8 cellular contexts compared by ENCODE assay signal in the genomic region with DNA sequence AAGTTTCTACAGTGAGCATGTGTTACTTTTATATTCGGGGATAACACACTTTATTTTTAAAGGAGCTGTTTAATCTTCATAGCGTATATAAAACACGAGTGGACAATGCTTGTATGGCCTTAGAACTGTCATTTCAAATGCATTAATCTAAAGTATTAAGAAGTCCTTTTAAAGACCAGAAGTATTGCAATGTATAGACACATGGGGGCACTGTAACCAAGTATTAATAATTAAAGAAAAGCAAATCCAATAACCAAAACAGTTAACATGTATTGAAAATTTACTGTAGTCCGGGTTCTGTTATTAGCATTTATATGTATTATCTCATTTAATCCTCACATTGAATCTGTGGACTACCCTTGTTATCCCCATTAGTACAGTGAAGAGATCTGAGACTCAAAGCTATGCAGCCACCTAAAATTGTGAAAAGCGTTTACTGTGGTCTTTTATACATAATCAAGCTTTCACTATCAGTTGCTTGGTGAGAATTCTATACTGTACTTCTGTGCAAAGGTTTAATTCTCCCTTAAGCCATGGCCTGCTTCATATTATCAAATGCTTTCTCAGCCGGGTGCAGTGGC. TPM values are rescaled to one million over a fixed set of nuclear protein-coding genes. Genes with fewer than 3 reads are reported as not detected.
DNase-seq lines count a peak whose midpoint lies in the region; ATAC-seq and TF ChIP-seq lines count a peak whose summit lies in the region.

No MANE protein-coding gene starts in this region.

- TF ChIP-seq CTCF in AG09309 (IDR thresholded peaks at IDR 0.05; ENCODE audit: control insufficient read depth, insufficient read depth, low read depth, low read length, missing control alignments) (peak; percentile 21), esophagus muscularis mucosa (IDR thresholded peaks at IDR 0.05) (peak in 2 of 3 experiments; percentile 11 to 26)

- no peaks in the 10 kb centered on the region for H3K9me3 ChIP-seq in esophagus muscularis mucosa

- no peak overlapping the region for H3K4me3 Mint-ChIP-seq in activated T-helper 17 cell treated with anti-CD3 and anti-CD28 coated beads, Interleukin-2, amount 50 U/mL, for 72 hours

- no peak overlapping the region for H3K4me3 ChIP-seq in AG09309 (ENCODE audit: control insufficient read depth, low read depth, low read length)
- H3K4me3 ChIP-seq in esophagus muscularis mucosa: no peak overlapping the region

- H3K4me1 ChIP-seq in esophagus muscularis mucosa: no peaks in the 10 kb centered on the region

- POLR2A ChIA-PET in HEK293T (lab: Yijun Ruan, JAX): no interaction called here

- H3K36me3 ChIP-seq in esophagus muscularis mucosa: no peaks in the 10 kb centered on the region

- DNase-seq in AG09309 (ENCODE audit: low read depth): no peak
- DNase-seq in NCI-H2196 (lab: John Stamatoyannopoulos, UW; ENCODE audit: unreplicated experiment): peak; percentile 38
- DNase-seq in esophagus muscularis mucosa (ENCODE audit: extremely low spot score): no peak
- no peak for DNase-seq in HEK293T (ENCODE audit: extremely low spot score)
- no peak for DNase-seq in SHP77 treated with DMSO at 0.1 percent for 48 hours (lab: John Stamatoyannopoulos, UW)

- H3K4me1 Mint-ChIP-seq in activated T-helper 17 cell treated with anti-CD3 and anti-CD28 coated beads, Interleukin-2, amount 50 U/mL, for 72 hours: no peaks in the 10 kb centered on the region

- TF ChIP-seq EP300 in esophagus muscularis mucosa (IDR thresholded peaks at IDR 0.05): no peak

- no peaks in the 10 kb centered on the region for H3K36me3 Mint-ChIP-seq in activated T-helper 17 cell treated with anti-CD3 and anti-CD28 coated beads, Interleukin-2, amount 50 U/mL, for 72 hours (ENCODE audit: low read depth)

- H3K27ac ChIP-seq in esophagus muscularis mucosa (replicated peaks in 1 of 4): no peak overlapping the region

- CTCF ChIA-PET in HEK293T (lab: Yijun Ruan, JAX): interaction anchor here (0.8 to 1.0 kb wide), 2 partner anchors 9 to 233 kb away, joined by 3 to 6 read pairs; no protein-coding TSS in a partner anchor

- no peaks in the 10 kb centered on the region for H3K9me3 Mint-ChIP-seq in activated T-helper 17 cell treated with anti-CD3 and anti-CD28 coated beads, Interleukin-2, amount 50 U/mL, for 72 hours

- peaks cover 3% of the 10 kb centered on the region for H3K27me3 Mint-ChIP-seq in activated T-helper 17 cell treated with anti-CD3 and anti-CD28 coated beads, Interleukin-2, amount 50 U/mL, for 72 hours

- H3K27ac Mint-ChIP-seq in activated T-helper 17 cell treated with anti-CD3 and anti-CD28 coated beads, Interleukin-2, amount 50 U/mL, for 72 hours: no peak overlapping the region

- no peak for TF ChIP-seq POLR2A in esophagus muscularis mucosa (IDR thresholded peaks at IDR 0.05; ENCODE audit: low read depth)

- 56% methylated on average over 6 of the region's 6 CpGs for WGBS in esophagus muscularis mucosa

- ATAC-seq in GM18511 (IDR thresholded peaks at IDR 0.05; ENCODE audit: unreplicated experiment) (peak; percentile 62), HG02884 (IDR thresholded peaks at IDR 0.05; ENCODE audit: unreplicated experiment) (no peak)
- no peak for ATAC-seq in activated T-helper 17 cell treated with anti-CD3 and anti-CD28 coated beads, Interleukin-2, amount 50 U/mL, for 72 hours (replicated peaks)

- intact Hi-C loops in esophagus muscularis mucosa (cut with DNase I): no loop called here

- no peaks in the 10 kb centered on the region for H3K27me3 ChIP-seq in esophagus muscularis mucosa

TF ChIP-seq in HEK293T, 16 proteins besides CTCF, POLR2A, EP300 and RAD21:
- no peak for TF ChIP-seq FOXM1 (IDR thresholded peaks at IDR 0.05; ENCODE audit: borderline replicate concordance)
- TF ChIP-seq TARDBP (IDR thresholded peaks at IDR 0.05): no peak
- no peak for TF ChIP-seq CTBP1 (IDR thresholded peaks at IDR 0.05; ENCODE audit: borderline replicate concordance)
- TF ChIP-seq SUZ12 (IDR thresholded peaks at IDR 0.05): no peak
- TF ChIP-seq ARNT (IDR thresholded peaks at IDR 0.05): no peak
- TF ChIP-seq FOXK2 (IDR thresholded peaks at IDR 0.05): no peak
- no peak for TF ChIP-seq ELF4 (IDR thresholded peaks at IDR 0.05)
- TF ChIP-seq FOXA1 (IDR thresholded peaks at IDR 0.05): no peak
- TF ChIP-seq, protein P1, sequence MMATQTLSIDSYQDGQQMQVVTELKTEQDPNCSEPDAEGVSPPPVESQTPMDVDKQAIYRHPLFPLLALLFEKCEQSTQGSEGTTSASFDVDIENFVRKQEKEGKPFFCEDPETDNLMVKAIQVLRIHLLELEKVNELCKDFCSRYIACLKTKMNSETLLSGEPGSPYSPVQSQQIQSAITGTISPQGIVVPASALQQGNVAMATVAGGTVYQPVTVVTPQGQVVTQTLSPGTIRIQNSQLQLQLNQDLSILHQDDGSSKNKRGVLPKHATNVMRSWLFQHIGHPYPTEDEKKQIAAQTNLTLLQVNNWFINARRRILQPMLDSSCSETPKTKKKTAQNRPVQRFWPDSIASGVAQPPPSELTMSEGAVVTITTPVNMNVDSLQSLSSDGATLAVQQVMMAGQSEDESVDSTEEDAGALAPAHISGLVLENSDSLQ (IDR thresholded peaks at IDR 0.05): no peak
- no peak for TF ChIP-seq SP1 (IDR thresholded peaks at IDR 0.05)
- TF ChIP-seq ZNF384 (IDR thresholded peaks at IDR 0.05): no peak
- TF ChIP-seq NFRKB (IDR thresholded peaks at IDR 0.05): no peak
- no peak for TF ChIP-seq L3MBTL2 (conservative IDR thresholded peaks at IDR 0.05)
- no peak for TF ChIP-seq HDGF (IDR thresholded peaks at IDR 0.05; ENCODE audit: borderline replicate concordance)
- TF ChIP-seq BHLHE40 (IDR thresholded peaks at IDR 0.05; ENCODE audit: borderline replicate concordance): no peak
- no peak for TF ChIP-seq LEF1 (IDR thresholded peaks at IDR 0.05; ENCODE audit: borderline replicate concordance)
TF ChIP-seq in HEK293T: peak in this region for 0.

RNA-seq across cellular contexts. Expression of a gene that starts 10.1 kb away (rescaled TPM):
- not detected for total RNA-seq in esophagus muscularis mucosa
- not detected for total RNA-seq in activated T-helper 17 cell treated with anti-CD3 and anti-CD28 coated beads, Interleukin-2, amount 50 U/mL, for 72 hours
